ENCODE assay signal across 8 cellular contexts in the genomic region with DNA sequence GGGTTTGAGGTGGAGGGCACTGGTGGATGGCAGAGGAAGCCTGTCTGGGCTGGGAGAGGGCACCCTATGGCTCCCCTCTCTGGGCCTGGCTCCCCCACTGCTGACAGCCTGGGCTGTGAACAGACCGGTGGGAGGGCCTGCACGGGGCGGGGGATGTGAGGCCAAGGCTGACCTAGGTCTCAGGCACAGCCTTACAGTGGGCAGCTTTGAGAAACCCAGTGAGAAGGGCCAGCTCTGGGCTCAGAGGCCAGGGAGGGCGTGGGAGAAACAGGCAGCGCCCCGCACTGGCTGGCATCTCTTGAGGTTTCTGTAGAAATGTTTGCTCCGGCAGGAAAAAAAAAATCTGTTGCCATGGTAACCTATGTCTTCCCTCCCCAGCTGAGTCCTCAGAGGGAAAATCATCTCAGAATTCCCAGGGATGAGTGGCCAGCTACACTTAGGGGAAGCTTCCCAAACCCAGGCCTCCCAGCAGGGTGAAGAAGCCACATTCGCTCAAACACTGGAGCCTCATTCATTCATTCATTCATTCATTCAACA.
DNase-seq lines count a peak whose midpoint lies in the region; ATAC-seq, FAIRE-seq and TF ChIP-seq lines count a peak whose summit lies in the region.

No MANE protein-coding gene starts in this region.

- DNase-seq in GM04503 (ENCODE audit: low read depth), result peak; percentile 75
- peak; percentile 42 to 46 for DNase-seq in SJSA1 (ENCODE audit: low read depth in 1 of 2, low spot score in 2 of 2)
- DNase-seq in fibroblast of villous mesenchyme (ENCODE audit: low read depth), result peak; percentile 81
- DNase-seq in retina, result peak; percentile 36
- no peak for DNase-seq in spleen
- no peak for DNase-seq in D721Med (ENCODE audit: insufficient read length, low spot score)

- H3K27me3 ChIP-seq in SJSA1 (replicated peaks) (no peaks in the 10 kb centered on the region), spleen (replicated peaks in 1 of 7) (peaks cover 0 to 28% (median 0%) of the 10 kb centered on the region in 7 donors)

- 70 to 86% (median 72%) methylated on average over 8 of the region's 8 CpGs for WGBS in spleen, 5 donors

- ATAC-seq in HG02852 (IDR thresholded peaks at IDR 0.05; ENCODE audit: unreplicated experiment) (no peak), GM18909 (IDR thresholded peaks at IDR 0.05; ENCODE audit: poor library complexity, unreplicated experiment) (no peak)

- no peak overlapping the region for H3K4me3 ChIP-seq in SJSA1
- no peak overlapping the region for H3K4me3 ChIP-seq in fibroblast of villous mesenchyme (ENCODE audit: low read depth, low read length)
- no peak overlapping the region for H3K4me3 ChIP-seq in spleen

- H3K27ac ChIP-seq in SJSA1, result no peak overlapping the region
- peak overlapping the region in 1 of 8 donors; percentile 11 for H3K27ac ChIP-seq in spleen

- H3K4me1 ChIP-seq in SJSA1 (replicated peaks) (peaks cover 11% of the 10 kb centered on the region; the same call in 1 of the 2 replicates), spleen (peaks cover 0 to 35% (median 7%) of the 10 kb centered on the region in 6 donors)

- no peaks in the 10 kb centered on the region for H3K9me3 ChIP-seq in SJSA1 (replicated peaks)
- no peaks in the 10 kb centered on the region for H3K9me3 ChIP-seq in spleen

- H3K36me3 ChIP-seq in SJSA1 (no peaks in the 10 kb centered on the region; the same call in 1 of the 2 replicates), spleen (no peaks in the 10 kb centered on the region)

- intact Hi-C loops in spleen (cut with DNase I; ENCODE audit: low total_unique reads), result no loop called here

- no peak for TF ChIP-seq POLR2A in spleen (IDR thresholded peaks at IDR 0.05)

- TF ChIP-seq CTCF in fibroblast of villous mesenchyme (IDR thresholded peaks at IDR 0.05; ENCODE audit: insufficient read depth, low read depth, low read length), result peak; percentile 11
- no peak for TF ChIP-seq CTCF in spleen (IDR thresholded peaks at IDR 0.05 in 8 of 11, conservative IDR thresholded peaks at IDR 0.05 in 3 of 11)
- TF ChIP-seq CTCF in D721Med (IDR thresholded peaks at IDR 0.05; ENCODE audit: insufficient read depth, missing control alignments), result no peak

- FAIRE-seq in D721Med (lab: Jason Lieb, UNC), result no peak

Comparison
In these comparisons a context has a peak if more than half of its experiments do, and no peak if none do; other contexts are left out.
1. DNase-seq: peak in GM04503 (single experiment), SJSA1 (2 of 2), fibroblast of villous mesenchyme (single experiment) and retina (single experiment); none in spleen (single experiment) and D721Med (single experiment).